10 cellular contexts compared by ENCODE assay signal in genomic region chr5:175460126-175460525, GRCh38.
A peak's percentile ranks its signal among the peaks of the same experiment; 100 is the strongest.
DNase-seq lines count a peak whose midpoint lies in the region; ATAC-seq and TF ChIP-seq lines count a peak whose summit lies in the region.
"Had no signal": no experiment of that assay in that cellular context is flagged by ENCODE, and none has a peak within 500 bp of the region (broad histone marks: within the 10 kb centered on the region; RNA-seq: fewer than 3 reads in every experiment).

No MANE protein-coding gene starts in this region.

- H3K27me3 Mint-ChIP-seq in nephron (ENCODE audit: low read depth): peaks cover 18% of the 10 kb centered on the region

- H3K4me3 Mint-ChIP-seq in nephron: no peak overlapping the region

- H3K4me1 Mint-ChIP-seq in nephron: peaks cover 5% of the 10 kb centered on the region

- H3K36me3 Mint-ChIP-seq in nephron (ENCODE audit: low read depth): no peaks in the 10 kb centered on the region

- H3K9me3 Mint-ChIP-seq in nephron: no peaks in the 10 kb centered on the region

- H3K27ac Mint-ChIP-seq in nephron: no peak overlapping the region

- in situ Hi-C loops in astrocyte of the spinal cord (cut with HindIII; ENCODE audit: low sequenced_read_pairs): no loop called here

- H3K4me3 ChIP-seq in astrocyte of the spinal cord (ENCODE audit: low read depth, low read length): no peak overlapping the region
- H3K4me3 ChIP-seq: HAP-1 had no signal

- no peak for ATAC-seq in GM21786 (IDR thresholded peaks at IDR 0.05; ENCODE audit: unreplicated experiment)
- ATAC-seq in GM18502 (IDR thresholded peaks at IDR 0.05; ENCODE audit: poor library complexity, unreplicated experiment): no peak
- no peak for ATAC-seq in GM19351 (IDR thresholded peaks at IDR 0.05; ENCODE audit: unreplicated experiment)

- TF ChIP-seq CTCF in astrocyte of the spinal cord (IDR thresholded peaks at IDR 0.05; ENCODE audit: low read depth, low read length) (peak; percentile 52), nephron (IDR thresholded peaks at IDR 0.05; ENCODE audit: unreplicated experiment in 3 of 3) (peak; percentile 41 to 60 (median 49))

- DNase-seq in EH (ENCODE audit: low read depth) (peak; percentile 19), Kasumi-1 (lab: John Stamatoyannopoulos, UW) (peak; percentile 30 to 43), astrocyte of the spinal cord (ENCODE audit: low read depth, low spot score) (no peak), putamen (ENCODE audit: low spot score) (no peak)
- DNase-seq: amygdala had no signal

Comparison
In these comparisons a context has a peak if more than half of its experiments do, and no peak if none do; other contexts are left out.
1. DNase-seq: peak in EH (single experiment) and Kasumi-1 (2 of 2); none in astrocyte of the spinal cord (single experiment) and putamen (single experiment).